1 cellular context compared by ENCODE assay signal in genomic region chr17:76738468-76738850, GRCh38.
TF ChIP-seq lines count a peak whose summit lies in the region.

No MANE protein-coding gene starts in this region.

TF ChIP-seq in GM23338, 12 proteins besides CTCF, POLR2A, EP300 and RAD21:
- no peak for TF ChIP-seq ZNF462 (CRISPR knock-in tag; IDR thresholded peaks at IDR 0.05)
- no peak for TF ChIP-seq ZNF331 (CRISPR knock-in tag; IDR thresholded peaks at IDR 0.05; ENCODE audit: low read depth)
- TF ChIP-seq EZH2phosphoT487 (IDR thresholded peaks at IDR 0.05; ENCODE audit: unreplicated experiment) = no peak
- no peak for TF ChIP-seq NANOG (IDR thresholded peaks at IDR 0.05; ENCODE audit: borderline replicate concordance)
- no peak for TF ChIP-seq STAT1 (IDR thresholded peaks at IDR 0.05; ENCODE audit: unreplicated experiment)
- TF ChIP-seq JUNB (IDR thresholded peaks at IDR 0.05; ENCODE audit: unreplicated experiment) = no peak
- TF ChIP-seq POLR2AphosphoS5 (IDR thresholded peaks at IDR 0.05; ENCODE audit: low read depth) = no peak
- no peak for TF ChIP-seq ETS1 (IDR thresholded peaks at IDR 0.05)
- TF ChIP-seq EZH2 (IDR thresholded peaks at IDR 0.05; ENCODE audit: low read depth, unreplicated experiment) = no peak
- TF ChIP-seq CREB1 (CRISPR knock-in tag; IDR thresholded peaks at IDR 0.05; ENCODE audit: low read depth) = no peak
- no peak for TF ChIP-seq REST (IDR thresholded peaks at IDR 0.05; ENCODE audit: unreplicated experiment)
- TF ChIP-seq ZNF114 (CRISPR knock-in tag; IDR thresholded peaks at IDR 0.05) = no peak
TF ChIP-seq in GM23338: peak in this region for 0.
